8 cellular contexts compared by ENCODE assay signal in genomic region chrX:15335135-15336022, GRCh38. TPM values are rescaled to one million over a fixed set of nuclear protein-coding genes. Genes with fewer than 3 reads are reported as not detected.
A peak's percentile ranks its signal among the peaks of the same experiment; 100 is the strongest.
DNase-seq lines count a peak whose midpoint lies in the region; ATAC-seq and TF ChIP-seq lines count a peak whose summit lies in the region.

A gene with protein sequence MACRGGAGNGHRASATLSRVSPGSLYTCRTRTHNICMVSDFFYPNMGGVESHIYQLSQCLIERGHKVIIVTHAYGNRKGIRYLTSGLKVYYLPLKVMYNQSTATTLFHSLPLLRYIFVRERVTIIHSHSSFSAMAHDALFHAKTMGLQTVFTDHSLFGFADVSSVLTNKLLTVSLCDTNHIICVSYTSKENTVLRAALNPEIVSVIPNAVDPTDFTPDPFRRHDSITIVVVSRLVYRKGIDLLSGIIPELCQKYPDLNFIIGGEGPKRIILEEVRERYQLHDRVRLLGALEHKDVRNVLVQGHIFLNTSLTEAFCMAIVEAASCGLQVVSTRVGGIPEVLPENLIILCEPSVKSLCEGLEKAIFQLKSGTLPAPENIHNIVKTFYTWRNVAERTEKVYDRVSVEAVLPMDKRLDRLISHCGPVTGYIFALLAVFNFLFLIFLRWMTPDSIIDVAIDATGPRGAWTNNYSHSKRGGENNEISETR (minus strand): TSS chrX:15335523. CDS start chrX:15331930, 3,593 bp downstream.

- peaks cover 17% of the 10 kb centered on the region for H3K36me3 ChIP-seq in RWPE2 (ENCODE audit: low read depth)

- H3K9me3 ChIP-seq in RWPE2 (ENCODE audit: severe bottlenecking) = no peaks in the 10 kb centered on the region

- H3K27ac Mint-ChIP-seq in activated T-helper 2 cell treated with anti-CD3 and anti-CD28 coated beads, Interferon-gamma antibody, Interleukin-2, Interleukin-4, amounts not matched to agents 10 μg/mL and 5 μg/mL and 100 μg/mL, durations not matched to agents 14 hours and 24 hours and 36 hours = peak within 1 kb of the TSS; percentile 89
- H3K27ac Mint-ChIP-seq in natural killer cell treated with Interleukin-12 subunit alpha and Interleukin-12 subunit beta and Interleukin-15 and Interleukin-18, amount 100 ng/mL, for 72 hours = peak within 1 kb of the TSS; percentile 81 to 88

- DNase-seq in EH (ENCODE audit: low read depth) (peak; percentile 96), H4 (ENCODE audit: low spot score) (peak; percentile 97), LoVo (ENCODE audit: low spot score) (peak; percentile 90), RWPE2 (ENCODE audit: low spot score) (peak; percentile 93), fibroblast of pulmonary artery (ENCODE audit: low read depth) (peak; percentile 97)
- DNase-seq in activated T-helper 2 cell treated with anti-CD3 and anti-CD28 coated beads, Interferon-gamma antibody, Interleukin-2, Interleukin-4, amounts not matched to agents 10 μg/mL and 5 μg/mL and 100 μg/mL, durations not matched to agents 14 hours and 24 hours and 36 hours (ENCODE audit: low spot score) = peak; percentile 90
- peak; percentile 95 for DNase-seq in natural killer cell treated with Interleukin-12 subunit alpha and Interleukin-12 subunit beta and Interleukin-15 and Interleukin-18, amount 100 ng/mL, for 72 hours (ENCODE audit: low spot score)
- DNase-seq in stimulated activated naive CD8-positive, alpha-beta T cell treated with anti-CD3 and anti-CD28 coated beads, Interleukin-15, Interleukin-2, amounts not matched to agents 100 U/mL and 50 U/mL, for 24 hours = peak; percentile 87

- peak; percentile 96 for ATAC-seq in RWPE2 (ENCODE audit: low read depth)
- peak; percentile 98 to 99 for ATAC-seq in natural killer cell treated with Interleukin-12 subunit alpha and Interleukin-12 subunit beta and Interleukin-15 and Interleukin-18, amount 100 ng/mL, for 72 hours
- ATAC-seq in stimulated activated naive CD8-positive, alpha-beta T cell treated with anti-CD3 and anti-CD28 coated beads, Interleukin-15, Interleukin-2, amounts not matched to agents 100 U/mL and 50 U/mL, for 24 hours = peak; percentile 99

- H3K4me1 ChIP-seq in RWPE2 (ENCODE audit: insufficient read depth, poor library complexity, severe bottlenecking) = no peaks in the 10 kb centered on the region

- TF ChIP-seq CTCF in RWPE2 (IDR thresholded peaks at IDR 0.05; ENCODE audit: poor library complexity, severe bottlenecking) = no peak
- no peak for TF ChIP-seq CTCF in fibroblast of pulmonary artery (IDR thresholded peaks at IDR 0.05; ENCODE audit: low read length, missing control alignments)

- H3K9me3 Mint-ChIP-seq in activated T-helper 2 cell treated with anti-CD3 and anti-CD28 coated beads, Interferon-gamma antibody, Interleukin-2, Interleukin-4, amounts not matched to agents 10 μg/mL and 5 μg/mL and 100 μg/mL, durations not matched to agents 14 hours and 24 hours and 36 hours = no peaks in the 10 kb centered on the region
- no peaks in the 10 kb centered on the region for H3K9me3 Mint-ChIP-seq in natural killer cell treated with Interleukin-12 subunit alpha and Interleukin-12 subunit beta and Interleukin-15 and Interleukin-18, amount 100 ng/mL, for 72 hours

- H3K27ac ChIP-seq in RWPE2 (ENCODE audit: poor library complexity, severe bottlenecking) = peak within 1 kb of the TSS; percentile 65

- peak within 1 kb of the TSS; percentile 94 for H3K4me3 ChIP-seq in RWPE2 (ENCODE audit: severe bottlenecking)
- peak within 1 kb of the TSS; percentile 77 for H3K4me3 ChIP-seq in fibroblast of pulmonary artery (replicated peaks; ENCODE audit: low read depth, low read length)

- H3K4me1 Mint-ChIP-seq in activated T-helper 2 cell treated with anti-CD3 and anti-CD28 coated beads, Interferon-gamma antibody, Interleukin-2, Interleukin-4, amounts not matched to agents 10 μg/mL and 5 μg/mL and 100 μg/mL, durations not matched to agents 14 hours and 24 hours and 36 hours (ENCODE audit: low read depth) = peaks cover 12% of the 10 kb centered on the region
- H3K4me1 Mint-ChIP-seq in natural killer cell treated with Interleukin-12 subunit alpha and Interleukin-12 subunit beta and Interleukin-15 and Interleukin-18, amount 100 ng/mL, for 72 hours (ENCODE audit: low read depth in 2 of 2) = peaks cover 5 to 16% of the 10 kb centered on the region in 2 donors

- no peaks in the 10 kb centered on the region for H3K27me3 ChIP-seq in RWPE2 (ENCODE audit: insufficient read depth, poor library complexity, severe bottlenecking)

- H3K36me3 Mint-ChIP-seq in activated T-helper 2 cell treated with anti-CD3 and anti-CD28 coated beads, Interferon-gamma antibody, Interleukin-2, Interleukin-4, amounts not matched to agents 10 μg/mL and 5 μg/mL and 100 μg/mL, durations not matched to agents 14 hours and 24 hours and 36 hours (ENCODE audit: low read depth) = peaks cover 11% of the 10 kb centered on the region
- H3K36me3 Mint-ChIP-seq in natural killer cell treated with Interleukin-12 subunit alpha and Interleukin-12 subunit beta and Interleukin-15 and Interleukin-18, amount 100 ng/mL, for 72 hours = peaks cover 5% of the 10 kb centered on the region

- intact Hi-C loops in activated T-helper 2 cell treated with anti-CD3 and anti-CD28 coated beads, Interferon-gamma antibody, Interleukin-2, Interleukin-4, amounts not matched to agents 10 μg/mL and 5 μg/mL and 100 μg/mL, durations not matched to agents 14 hours and 24 hours and 36 hours (cut with micrococcal nuclease) = loop anchor here (1.0 to 10.0 kb wide), 5 partner anchors 159 to 1308 kb away; partner anchors contain the start of genes CA5B, FANCB, GEMIN8 and MOSPD2

- H3K4me3 Mint-ChIP-seq in activated T-helper 2 cell treated with anti-CD3 and anti-CD28 coated beads, Interferon-gamma antibody, Interleukin-2, Interleukin-4, amounts not matched to agents 10 μg/mL and 5 μg/mL and 100 μg/mL, durations not matched to agents 14 hours and 24 hours and 36 hours (ENCODE audit: low read depth) = peak within 1 kb of the TSS; percentile 89
- H3K4me3 Mint-ChIP-seq in natural killer cell treated with Interleukin-12 subunit alpha and Interleukin-12 subunit beta and Interleukin-15 and Interleukin-18, amount 100 ng/mL, for 72 hours = peak within 1 kb of the TSS; percentile 87

- H3K27me3 Mint-ChIP-seq in activated T-helper 2 cell treated with anti-CD3 and anti-CD28 coated beads, Interferon-gamma antibody, Interleukin-2, Interleukin-4, amounts not matched to agents 10 μg/mL and 5 μg/mL and 100 μg/mL, durations not matched to agents 14 hours and 24 hours and 36 hours (ENCODE audit: low read depth) = peaks cover 6% of the 10 kb centered on the region
- H3K27me3 Mint-ChIP-seq in natural killer cell treated with Interleukin-12 subunit alpha and Interleukin-12 subunit beta and Interleukin-15 and Interleukin-18, amount 100 ng/mL, for 72 hours = peaks cover 9 to 14% of the 10 kb centered on the region in 2 donors

RNA-seq across cellular contexts. Expression of the gene that starts here (rescaled TPM):
- total RNA-seq in H4 (2014; rRNA removed; shearing (Covaris generic)) = 9.9 and 10.9 TPM in 2 replicates
- total RNA-seq in activated T-helper 2 cell treated with anti-CD3 and anti-CD28 coated beads, Interferon-gamma antibody, Interleukin-2, Interleukin-4, amounts not matched to agents 10 μg/mL and 5 μg/mL and 100 μg/mL, durations not matched to agents 14 hours and 24 hours and 36 hours = 40.6 and 43.3 TPM in 2 replicates
- total RNA-seq in natural killer cell treated with Interleukin-12 subunit alpha and Interleukin-12 subunit beta and Interleukin-15 and Interleukin-18, amount 100 ng/mL, for 72 hours = 10 to 100 TPM; 26.7 to 26.8 TPM

Comparison
In these comparisons a context has a peak if more than half of its experiments do, and no peak if none do; other contexts are left out.
1. Peak in every context shown above with its lines: DNase-seq, ATAC-seq, H3K4me3 ChIP-seq and H3K27ac ChIP-seq.